In the genomic region with DNA sequence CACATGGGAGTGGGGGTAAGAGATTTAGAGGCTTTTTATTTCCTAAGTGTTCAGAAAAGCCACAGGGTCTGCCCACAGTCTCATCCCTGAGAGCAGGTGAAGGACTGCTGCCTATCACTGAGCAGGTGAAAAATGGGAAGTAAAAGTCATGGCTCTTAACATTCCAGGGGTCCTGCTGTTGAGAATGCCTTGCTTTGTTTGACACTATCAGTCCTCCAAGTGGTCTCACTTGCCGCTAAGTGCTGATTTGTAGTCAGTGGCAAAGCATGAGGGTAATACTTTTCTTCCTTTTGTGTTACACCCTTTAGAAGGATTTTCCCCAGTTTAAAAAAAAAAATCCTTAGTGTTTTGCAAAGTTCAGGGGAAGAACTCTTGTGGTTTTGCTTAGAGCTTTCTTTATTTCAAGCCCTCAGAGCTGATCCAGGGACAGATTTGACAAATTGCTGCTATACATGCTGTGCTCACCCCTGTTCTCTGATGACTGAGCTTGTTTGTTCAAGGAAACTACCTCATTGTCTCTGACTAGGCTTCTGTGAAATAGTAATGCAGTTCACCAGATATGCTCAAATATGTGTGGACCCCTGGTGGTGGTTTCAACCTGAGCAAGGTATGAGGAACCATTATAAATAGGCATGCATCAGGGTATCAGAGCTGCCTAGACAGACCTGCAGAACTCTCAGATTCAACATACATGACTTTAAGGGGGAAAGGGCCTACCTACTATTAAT, we compare ENCODE assay signal across 8 cellular contexts.
A peak's percentile ranks its signal among the peaks of the same experiment; 100 is the strongest.
DNase-seq lines count a peak whose midpoint lies in the region; ATAC-seq and TF ChIP-seq lines count a peak whose summit lies in the region.

No MANE protein-coding gene starts in this region.

- peak; percentile 44 for DNase-seq in NCI-H226
- DNase-seq in epithelial cell of proximal tubule (ENCODE audit: low read depth): no peak
- no peak for DNase-seq in GM03348 (ENCODE audit: low spot score)
- no peak for DNase-seq in activated gamma-delta T cell (lab: John Stamatoyannopoulos, UW)
- no peak for DNase-seq in cortex of kidney (lab: John Stamatoyannopoulos, UW)
- DNase-seq in T1000 (lab: John Stamatoyannopoulos, UW): no peak

- H3K4me3 ChIP-seq in epithelial cell of proximal tubule (ENCODE audit: low read depth, low read length): no peak overlapping the region

- ATAC-seq in GM18861 (IDR thresholded peaks at IDR 0.05; ENCODE audit: unreplicated experiment): peak; percentile 87
- peak; percentile 73 for ATAC-seq in HG02798 (IDR thresholded peaks at IDR 0.05; ENCODE audit: poor library complexity, unreplicated experiment)

- peak; percentile 64 for TF ChIP-seq CTCF in epithelial cell of proximal tubule (conservative IDR thresholded peaks at IDR 0.05; ENCODE audit: low read depth, low read length)
